In genomic region chr1:83882906-83883305, GRCh38 we compare ENCODE assay signal across 8 cellular contexts.
DNase-seq lines count a peak whose midpoint lies in the region; ATAC-seq, FAIRE-seq and TF ChIP-seq lines count a peak whose summit lies in the region.
"Had no signal": no experiment of that assay in that cellular context is flagged by ENCODE, and none has a peak within 500 bp of the region (broad histone marks: within the 10 kb centered on the region; RNA-seq: fewer than 3 reads in every experiment).

No MANE protein-coding gene starts in this region.

- H3K27ac Mint-ChIP-seq in progenitor cell of endocrine pancreas: no peak overlapping the region
- H3K27ac Mint-ChIP-seq in stimulated activated naive CD8-positive, alpha-beta T cell treated with anti-CD3 and anti-CD28 coated beads, Interleukin-15, amount 100 ng/mL, for 72 hours: no peak overlapping the region

- H3K79me2 ChIP-seq in mammary epithelial cell (ENCODE audit: insufficient read depth, low read length): no peaks in the 10 kb centered on the region

- no peak overlapping the region for H3K27ac ChIP-seq in mammary epithelial cell (ENCODE audit: insufficient read depth, low read depth, low read length)
- no peak overlapping the region for H3K27ac ChIP-seq in sigmoid colon

- H3K9me3 Mint-ChIP-seq in progenitor cell of endocrine pancreas (ENCODE audit: low read depth): no peaks in the 10 kb centered on the region
- no peaks in the 10 kb centered on the region for H3K9me3 Mint-ChIP-seq in stimulated activated naive CD8-positive, alpha-beta T cell treated with anti-CD3 and anti-CD28 coated beads, Interleukin-15, amount 100 ng/mL, for 72 hours

- no peaks in the 10 kb centered on the region for H3K9me3 ChIP-seq in mammary epithelial cell (replicated peaks; ENCODE audit: insufficient read depth, low read length)
- no peaks in the 10 kb centered on the region for H3K9me3 ChIP-seq in sigmoid colon

- peaks cover 26% of the 10 kb centered on the region for H3K36me3 Mint-ChIP-seq in progenitor cell of endocrine pancreas (ENCODE audit: insufficient read depth)

- H3K9ac ChIP-seq in mammary epithelial cell (ENCODE audit: insufficient read depth, low read length): no peak overlapping the region

- DNase-seq in GM19239 (ENCODE audit: insufficient read length, low spot score) (no peak), NCI-H1694 (lab: John Stamatoyannopoulos, UW) (peak; percentile 72), mammary epithelial cell (peak; percentile 56), progenitor cell of endocrine pancreas (ENCODE audit: low spot score, unreplicated experiment) (no peak), sigmoid colon (no peak)
- no peak for DNase-seq in stimulated activated naive CD8-positive, alpha-beta T cell treated with anti-CD3 and anti-CD28 coated beads, Interleukin-15, amount 100 ng/mL, for 72 hours

- WGBS in mammary epithelial cell (ENCODE audit: low coverage, missing lambda C conversion rate): 62% methylated on average over 2 of the region's 2 CpGs
- WGBS in sigmoid colon, 2 donors: 6 to 41% methylated on average over 2 of the region's 2 CpGs

- no peaks in the 10 kb centered on the region for H4K20me1 ChIP-seq in mammary epithelial cell (ENCODE audit: insufficient read depth, low read length)

- no peak overlapping the region for H3K4me2 ChIP-seq in mammary epithelial cell (ENCODE audit: insufficient read depth, low read depth, low read length)

- H3K4me3 ChIP-seq in mammary epithelial cell (replicated peaks in 1 of 3; ENCODE audit: insufficient read depth in 1 of 3, low read depth in 2 of 3, low read length in 3 of 3) (no peak overlapping the region), sigmoid colon (no peak overlapping the region)

- H3K4me1 ChIP-seq in mammary epithelial cell (ENCODE audit: insufficient read depth, low read length): no peaks in the 10 kb centered on the region
- no peaks in the 10 kb centered on the region for H3K4me1 ChIP-seq in sigmoid colon

- intact Hi-C loops in mammary epithelial cell (cut with micrococcal nuclease): no loop called here
- intact Hi-C loops in sigmoid colon (cut with DNase I): no loop called here

- H3K36me3 ChIP-seq in mammary epithelial cell (ENCODE audit: insufficient read depth, low read length) (no peaks in the 10 kb centered on the region), sigmoid colon (no peaks in the 10 kb centered on the region)

- no peaks in the 10 kb centered on the region for H3K27me3 ChIP-seq in mammary epithelial cell (ENCODE audit: insufficient read depth, low read length)
- no peaks in the 10 kb centered on the region for H3K27me3 ChIP-seq in sigmoid colon

- no peak for TF ChIP-seq EP300 in sigmoid colon (IDR thresholded peaks at IDR 0.05)

- no peak for ATAC-seq in GM21390 (IDR thresholded peaks at IDR 0.05; ENCODE audit: unreplicated experiment)
- no peak for ATAC-seq in stimulated activated naive CD8-positive, alpha-beta T cell treated with anti-CD3 and anti-CD28 coated beads, Interleukin-15, amount 100 ng/mL, for 72 hours

- TF ChIP-seq CTCF in mammary epithelial cell (conservative IDR thresholded peaks at IDR 0.05 in 1 of 2, IDR thresholded peaks at IDR 0.05 in 1 of 2; ENCODE audit: extremely low read depth in 1 of 2, insufficient read depth in 1 of 2, low read depth in 1 of 2, low read length in 2 of 2) (peak in 1 of 2 donors; percentile 33), progenitor cell of endocrine pancreas (IDR thresholded peaks at IDR 0.05; ENCODE audit: unreplicated experiment) (peak; percentile 26), sigmoid colon (IDR thresholded peaks at IDR 0.05) (no peak)

- CTCF ChIA-PET in mammary epithelial cell (lab: Charles Lee; ENCODE audit: low non-redundant PET): no interaction called here

- in situ Hi-C loops in mammary epithelial cell (cut with MboI; ENCODE audit: low sequenced_read_pairs in 2 of 2): no loop called here

- no peak overlapping the region for H2AFZ ChIP-seq in mammary epithelial cell (ENCODE audit: low read depth, low read length)

- no peaks in the 10 kb centered on the region for H3K4me1 Mint-ChIP-seq in progenitor cell of endocrine pancreas (ENCODE audit: low read depth)
- no peaks in the 10 kb centered on the region for H3K4me1 Mint-ChIP-seq in stimulated activated naive CD8-positive, alpha-beta T cell treated with anti-CD3 and anti-CD28 coated beads, Interleukin-15, amount 100 ng/mL, for 72 hours

- BruUV-seq in mammary epithelial cell (replicated peaks; lab: Mats Ljungman, UMichigan): no TSS peak

- no peak for TF ChIP-seq POLR2A in sigmoid colon (IDR thresholded peaks at IDR 0.05)

- no peak overlapping the region for H3K4me3 Mint-ChIP-seq in progenitor cell of endocrine pancreas (ENCODE audit: low read depth)
- no peak overlapping the region for H3K4me3 Mint-ChIP-seq in stimulated activated naive CD8-positive, alpha-beta T cell treated with anti-CD3 and anti-CD28 coated beads, Interleukin-15, amount 100 ng/mL, for 72 hours

- H3K27me3 Mint-ChIP-seq in progenitor cell of endocrine pancreas: no peaks in the 10 kb centered on the region
- no peaks in the 10 kb centered on the region for H3K27me3 Mint-ChIP-seq in stimulated activated naive CD8-positive, alpha-beta T cell treated with anti-CD3 and anti-CD28 coated beads, Interleukin-15, amount 100 ng/mL, for 72 hours

- FAIRE-seq in GM19239 (lab: Jason Lieb, UNC): peak; percentile 55
- FAIRE-seq: endometrium had no signal

- dilution Hi-C loops in mammary epithelial cell (cut with HindIII; ENCODE audit: low sequenced_read_pairs): no loop called here

Comparison
In these comparisons a context has a peak if more than half of its experiments do, and no peak if none do; other contexts are left out.
1. DNase-seq: peak in NCI-H1694 (single experiment) and mammary epithelial cell (single experiment); none in GM19239 (single experiment), progenitor cell of endocrine pancreas (single experiment), stimulated activated naive CD8-positive, alpha-beta T cell treated with anti-CD3 and anti-CD28 coated beads, Interleukin-15, amount 100 ng/mL, for 72 hours (0 of 2) and sigmoid colon (single experiment).